8 cellular contexts compared by ENCODE assay signal in genomic region chr2:108449410-108450200, GRCh38. TPM values are rescaled to one million over a fixed set of nuclear protein-coding genes. Genes with fewer than 3 reads are reported as not detected.
DNase-seq lines count a peak whose midpoint lies in the region; ATAC-seq and TF ChIP-seq lines count a peak whose summit lies in the region.

No MANE protein-coding gene starts in this region.

- H3K27me3 Mint-ChIP-seq in naive B cell: no peaks in the 10 kb centered on the region

- H3K27me3 ChIP-seq in aorta (ENCODE audit: control insufficient read depth in 1 of 2, insufficient read depth in 2 of 2, low read length in 1 of 2): no peaks in the 10 kb centered on the region

- peaks cover 14% of the 10 kb centered on the region in 2 donors for H3K36me3 Mint-ChIP-seq in naive B cell

- intact Hi-C loops in aorta (cut with DNase I): loop anchor here (5.0 to 10.0 kb wide), 3 partner anchors 83 to 135 kb away; partner anchors contain the start of gene LIMS1 (in 1 of the 2)

- peaks cover 22 to 40% (median 39%) of the 10 kb centered on the region in 3 donors for H3K4me1 Mint-ChIP-seq in naive B cell

- H3K4me3 Mint-ChIP-seq in naive B cell: peak overlapping the region; percentile 91 to 99 (median 97)

- H3K27ac Mint-ChIP-seq in naive B cell: peak overlapping the region; percentile 98 to 100 (median 98)

- WGBS in aorta, 2 donors: 6% methylated on average over 22 of the region's 22 CpGs

- H3K9me3 ChIP-seq in aorta (ENCODE audit: control insufficient read depth, low read length): no peaks in the 10 kb centered on the region

- peak; percentile 28 to 45 for ATAC-seq in activated CD4-positive, CD25-positive, alpha-beta regulatory T cell treated with anti-CD3 and anti-CD28 coated beads, Interleukin-2, amount 50 U/mL, for 24 hours
- ATAC-seq in naive B cell (ENCODE audit: low read depth in 2 of 2): peak; percentile 46 to 49
- ATAC-seq in aorta (ENCODE audit: low FRiP score): peak; percentile 44

- peak overlapping the region in 1 of 2 donors; percentile 49 for H3K27ac ChIP-seq in aorta (ENCODE audit: low read depth in 1 of 2, low read length in 2 of 2)

- peak overlapping the region; percentile 65 to 93 for H3K4me3 ChIP-seq in aorta (ENCODE audit: low read length in 2 of 2)

- H3K9me3 Mint-ChIP-seq in naive B cell: no peaks in the 10 kb centered on the region

- CTCF ChIA-PET in HEK293T (lab: Yijun Ruan, JAX): no interaction called here

- POLR2A ChIA-PET in HEK293T (lab: Yijun Ruan, JAX): interaction anchor here (1.0 to 2.4 kb wide), 7 partner anchors 10 to 117 kb away, joined by 3 to 9 read pairs (median 4); partner anchors contain the start of genes LIMS1 and SULT1C4

- peak; percentile 59 for TF ChIP-seq POLR2A in erythroblast (IDR thresholded peaks at IDR 0.05; ENCODE audit: low read length)

- H3K36me3 ChIP-seq in aorta (ENCODE audit: control insufficient read depth in 1 of 2, insufficient read depth in 2 of 2, low read length in 1 of 2): no peaks in the 10 kb centered on the region

- DNase-seq in SIG-M5 treated with dmso at 0.1 percent for 504 hours (lab: John Stamatoyannopoulos, UW; ENCODE audit: unreplicated experiment) (peak; percentile 63), SIG-M5 (lab: John Stamatoyannopoulos, UW) (no peak), HEK293T (ENCODE audit: extremely low spot score) (peak; percentile 21), NCI-H128 (lab: John Stamatoyannopoulos, UW; ENCODE audit: unreplicated experiment) (peak; percentile 50), erythroblast (lab: John Stamatoyannopoulos, UW) (peak; percentile 52 to 68), naive B cell (peak; percentile 19), aorta (no peak)

- H3K4me1 ChIP-seq in aorta (ENCODE audit: control insufficient read depth in 1 of 2, insufficient read depth in 2 of 2, low read length in 2 of 2): no peaks in the 10 kb centered on the region

TF ChIP-seq in HEK293T, 16 proteins besides CTCF, POLR2A, EP300 and RAD21:
- TF ChIP-seq SUZ12 (IDR thresholded peaks at IDR 0.05) (no peak), L3MBTL2 (conservative IDR thresholded peaks at IDR 0.05) (0 out of 2 replicates have a peak, but pooled peaks have one; percentile 10), FOXA1 (IDR thresholded peaks at IDR 0.05) (no peak)

RNA-seq across cellular contexts. Expression of gene GCC2, which starts 0.6 kb away (rescaled TPM):
- polyA plus RNA-seq in naive B cell (ENCODE audit: low read depth in 6 of 6) (10 to 100 TPM; 16.4 to 80.1 (median 41.0) TPM), aorta (10 to 100 TPM; 10.8 to 13.6 TPM)
- total RNA-seq in aorta: 10 to 100 TPM; 52.1 to 64.6 TPM

Comparison
In these comparisons a context has a peak if more than half of its experiments do, and no peak if none do; other contexts are left out.
1. DNase-seq: peak in SIG-M5 treated with dmso at 0.1 percent for 504 hours (single experiment), HEK293T (single experiment), NCI-H128 (single experiment), erythroblast (2 of 2) and naive B cell (single experiment); none in SIG-M5 (single experiment) and aorta (0 of 2).
2. Peak in every context shown above with its lines, with median percentiles within 50 percentile points of each other: ATAC-seq.